8 cellular contexts compared by ENCODE assay signal in genomic region chr1:38973145-38973544, GRCh38. TPM values are rescaled to one million over a fixed set of nuclear protein-coding genes. Genes with fewer than 3 reads are reported as not detected.
A peak's percentile ranks its signal among the peaks of the same experiment; 100 is the strongest.
DNase-seq lines count a peak whose midpoint lies in the region; ATAC-seq, FAIRE-seq and TF ChIP-seq lines count a peak whose summit lies in the region.
"Not testable (repeated sequence)": the region's sequence is repeated elsewhere in the genome, so short reads cannot be mapped to it uniquely, and the experiment has no call there.
"Had no signal": no experiment of that assay in that cellular context is flagged by ENCODE, and none has a peak within 500 bp of the region (broad histone marks: within the 10 kb centered on the region; RNA-seq: fewer than 3 reads in every experiment).

No MANE protein-coding gene starts in this region.

- 0 out of 4 replicates have a peak overlapping the region, but pooled peaks of 1 of the 2 experiments have one; percentile 1 for H3K4me3 ChIP-seq in HCT116 (replicated peaks in 1 of 2; ENCODE audit: low read depth in 1 of 2, low read length in 2 of 2)
- not testable (repeated sequence) for H3K4me3 ChIP-seq in PC-9, K562, transverse colon

- WGBS in K562 (ENCODE audit: insufficient coverage, low coverage, missing lambda C conversion rate) = 12% methylated on average over 6 of the region's 6 CpGs
- 34 to 38% methylated on average over 3 to 6 of the region's 6 CpGs for WGBS in transverse colon (ENCODE audit: low coverage in 1 of 2), 2 donors

- not testable (repeated sequence) for FAIRE-seq in K562 (lab: Jason Lieb, UNC)

- H3F3A ChIP-seq in PC-9 (ENCODE audit: insufficient read depth, low read depth) = peaks cover 20% of the 10 kb centered on the region

- intact Hi-C loops in HCT116 (cut with micrococcal nuclease); PC-9 (cut with micrococcal nuclease; ENCODE audit: unreplicated experiment); K562 (cut with micrococcal nuclease); left colon (cut with DNase I, micrococcal nuclease); transverse colon (cut with DNase I; ENCODE audit: low total_unique reads): not testable (repeated sequence)

- not testable (repeated sequence) for H4K20me1 ChIP-seq in HCT116 (ENCODE audit: insufficient read depth); PC-9 (ENCODE audit: insufficient read depth); K562 (replicated peaks; ENCODE audit: control insufficient read depth, insufficient read depth, low read length)

- not testable (repeated sequence) for TF ChIP-seq EP300 in K562 (IDR thresholded peaks at IDR 0.05; ENCODE audit: low read length); transverse colon (IDR thresholded peaks at IDR 0.05; ENCODE audit: low read depth)

- not testable (repeated sequence) for H3K27me3 ChIP-seq in HCT116 (ENCODE audit: insufficient read depth, low read length); PC-9 (ENCODE audit: insufficient read depth, low read depth); K562 (ENCODE audit: control insufficient read depth in 2 of 2, insufficient read depth in 2 of 2, low read length in 2 of 2); transverse colon

- POLR2A ChIA-PET in HCT116 (lab: Charles Lee) = interaction anchor here (0.9 kb wide), 1 partner anchor 14 kb away, joined by 5 read pairs; no protein-coding TSS in a partner anchor
- POLR2A ChIA-PET in PC-9 (lab: Charles Lee; ENCODE audit: unreplicated experiment); K562 (lab: Yijun Ruan, JAX): not testable (repeated sequence)

- not testable (repeated sequence) for H3K9me3 ChIP-seq in HCT116 (ENCODE audit: control insufficient read depth in 1 of 2, insufficient read depth in 1 of 2, low read depth in 1 of 2, low read length in 2 of 2); PC-9 (ENCODE audit: insufficient read depth, low read depth); K562 (replicated peaks; ENCODE audit: control insufficient read depth, insufficient read depth, low read depth, low read length); transverse colon

- H3K9me2 ChIP-seq in HCT116 (ENCODE audit: insufficient read depth); PC-9 (ENCODE audit: insufficient read depth): not testable (repeated sequence)

- not testable (repeated sequence) for H3K79me2 ChIP-seq in HCT116 (ENCODE audit: insufficient read depth, low read length); PC-9 (ENCODE audit: low read depth); K562 (ENCODE audit: control insufficient read depth, insufficient read depth, low read length)

- not testable (repeated sequence) for DNase-seq in HCT116 (ENCODE audit: low read depth, low spot score); PC-9
- DNase-seq in NCI-H748 (lab: John Stamatoyannopoulos, UW; ENCODE audit: unreplicated experiment) = peak; percentile 1
- DNase-seq in K562 (ENCODE audit: extremely low read depth in 1 of 4, low spot score in 3 of 4) = peak in 2 of 4 experiments; percentile 30 to 58
- DNase-seq in left colon = peak; percentile 32 to 44
- DNase-seq in transverse colon = peak; percentile 26

- in situ Hi-C loops in K562 (cut with MboI); transverse colon (cut with MboI; ENCODE audit: low pct_ligation_motif_present in 1 of 4, low pct_unique_long_range_greater_than_20kb in 1 of 4, low sequenced_read_pairs in 3 of 4): not testable (repeated sequence)

- not testable (repeated sequence) for TF ChIP-seq POLR2A in HCT116 (IDR thresholded peaks at IDR 0.05; ENCODE audit: borderline replicate concordance, extremely low read depth, insufficient read depth, insufficient read length); K562 (conservative IDR thresholded peaks at IDR 0.05); transverse colon (IDR thresholded peaks at IDR 0.05)

- TF ChIP-seq RAD21 in HCT116 (IDR thresholded peaks at IDR 0.05; ENCODE audit: low read depth); K562 (CRISPR knock-in tag; conservative IDR thresholded peaks at IDR 0.05 in 1 of 2, IDR thresholded peaks at IDR 0.05 in 1 of 2): not testable (repeated sequence)

- H3K4me2 ChIP-seq in HCT116 (ENCODE audit: low read length) (peak overlapping the region; percentile 54), PC-9 (peak overlapping the region; percentile 11)
- not testable (repeated sequence) for H3K4me2 ChIP-seq in K562 (ENCODE audit: insufficient read depth, low read length)

- ATAC-seq in HCT116 (peak; percentile 92), K562 (peak; percentile 85), left colon (peak; percentile 58)

- RAD21 ChIA-PET in HCT116 (lab: Charles Lee; ENCODE audit: low non-redundant PET in 1 of 2, low total read pairs in 2 of 2, uncharacterized antibody in 2 of 2, unreplicated experiment in 2 of 2) = not testable (repeated sequence)

- CTCF ChIA-PET in HCT116 (lab: Charles Lee); PC-9 (lab: Charles Lee); K562 (lab: Yijun Ruan, JAX; ENCODE audit: low intra/inter-chr PET ratio): not testable (repeated sequence)

- H3K9me1 ChIP-seq in K562 (ENCODE audit: control insufficient read depth, insufficient read depth, low read length) = not testable (repeated sequence)

- not testable (repeated sequence) for BruUV-seq in HCT116 (replicated peaks; lab: Mats Ljungman, UMichigan); PC-9 (replicated peaks; lab: Mats Ljungman, UMichigan); K562 (replicated peaks; lab: Mats Ljungman, UMichigan)

- H3K4me1 ChIP-seq in HCT116 (ENCODE audit: control insufficient read depth in 1 of 2, insufficient read depth in 2 of 2, low read length in 2 of 2) (peaks cover 3 to 13% of the 10 kb centered on the region in 2 experiments; a peak in 3 of 4 replicates), PC-9 (replicated peaks; ENCODE audit: insufficient read depth) (peaks cover 15% of the 10 kb centered on the region), K562 (replicated peaks in 1 of 2; ENCODE audit: control insufficient read depth in 2 of 2, insufficient read depth in 2 of 2, low read length in 2 of 2) (peaks cover 9 to 14% of the 10 kb centered on the region in 2 experiments; a peak in 4 of 5 replicates), transverse colon (peaks cover 0 to 12% (median 4%) of the 10 kb centered on the region in 4 donors)

- not testable (repeated sequence) for H3K27ac ChIP-seq in HCT116 (ENCODE audit: low read depth, low read length); PC-9; K562 (ENCODE audit: extremely low read depth, low read depth, low read length); transverse colon

- not testable (repeated sequence) for H2AFZ ChIP-seq in HCT116 (ENCODE audit: low read depth, low read length, poor library complexity, severe bottlenecking); PC-9
- H2AFZ ChIP-seq in K562 (ENCODE audit: low read depth, low read length) = 0 out of 2 replicates have a peak overlapping the region, but pooled peaks have one; percentile 28

- TF ChIP-seq CTCF in HCT116 (IDR thresholded peaks at IDR 0.05 in 2 of 3, conservative IDR thresholded peaks at IDR 0.05 in 1 of 3; ENCODE audit: borderline replicate concordance in 1 of 3, insufficient read depth in 1 of 3, low read depth in 2 of 3, low read length in 2 of 3); PC-9 (conservative IDR thresholded peaks at IDR 0.05); K562 (IDR thresholded peaks at IDR 0.05 in 2 of 3, conservative IDR thresholded peaks at IDR 0.05 in 1 of 3; ENCODE audit: insufficient read depth in 2 of 3, low read depth in 1 of 3, low read length in 3 of 3); transverse colon (IDR thresholded peaks at IDR 0.05): not testable (repeated sequence)

- not testable (repeated sequence) for H3K9ac ChIP-seq in HCT116 (ENCODE audit: low read length)
- H3K9ac ChIP-seq in K562 (ENCODE audit: insufficient read depth in 1 of 2, low read depth in 2 of 2, low read length in 2 of 2) = peak overlapping the region in 1 of 2 experiments; percentile 52; a peak in 1 of 4 replicates

- H3K36me3 ChIP-seq in HCT116 (ENCODE audit: control insufficient read depth in 1 of 2, insufficient read depth in 2 of 2, low read length in 2 of 2); PC-9 (ENCODE audit: low read depth); K562 (ENCODE audit: control insufficient read depth, insufficient read depth, low read length); transverse colon: not testable (repeated sequence)

RNA-seq across cellular contexts. Expression of gene AKIRIN1, which starts 17.9 kb away (rescaled TPM):
- total RNA-seq in HCT116 (2021; ENCODE audit: unreplicated experiment) (60.0 TPM), PC-9 (2021) (76.9 and 80.0 TPM in 2 replicates), K562 (2014; rRNA removed) (68.9 and 72.4 TPM in 2 replicates), K562 (2014; rRNA removed; fragmentation: Illumina TruSeq; extraction: Trizol) (81.7 and 86.5 TPM in 2 replicates), K562 (2015; rRNA removed; fragmentation: Illumina TruSeq; extraction: Trizol) (76.2 and 83.4 TPM in 2 replicates), K562 (2021) (86.0 and 87.8 TPM in 2 replicates), left colon (10 to 100 TPM; 51.1 to 59.0 TPM), transverse colon (10 to 100 TPM; 38.5 to 70.7 (median 48.3) TPM)
- 22.2 and 29.2 TPM in 2 replicates for polyA plus RNA-seq in HCT116 (2012)
- 26.5 and 51.2 TPM in 2 replicates for total RNA-seq in K562 (2011; cell fraction: chromatin; rRNA removed; ENCODE audit: low replicate concordance)
- 19.3 and 20.1 TPM in 2 replicates for total RNA-seq in K562 (2011; cell fraction: nucleolus; rRNA removed)
- 46.7 and 64.7 TPM in 2 replicates for total RNA-seq in K562 (2011; cell fraction: nucleoplasm; rRNA removed)
- polyA plus RNA-seq in K562 (2011; rRNA removed) (95.0 and 139 TPM in 2 replicates), K562 (2014; fragmentation: Illumina TruSeq; extraction: Trizol) (91.4 and 103 TPM in 2 replicates), K562 (2014; fragmentation: Nextera tagmentation; extraction: Ambion mirVana) (10 to 100 TPM; 11.5 to 17.6 TPM), K562 (2014; rRNA removed) (85.1 and 87.2 TPM in 2 replicates)
- polyA plus RNA-seq in K562 (2011; cell fraction: cytosol; rRNA removed) = 53.8 and 59.9 TPM in 2 replicates
- polyA plus RNA-seq in K562 (2011; cell fraction: nucleus; rRNA removed) = 18.7 and 19.1 TPM in 2 replicates
- 69.5 and 81.6 TPM in 2 replicates for polyA plus RNA-seq in K562 (2012)
- 81.6 and 94.1 TPM in 2 replicates for polyA minus RNA-seq in K562 (2011; rRNA and poly(A)+ RNA removed)
- 33.5 and 47.6 TPM in 2 replicates for polyA minus RNA-seq in K562 (2011; cell fraction: cytosol; rRNA and poly(A)+ RNA removed)
- polyA minus RNA-seq in K562 (2011; cell fraction: nucleus; rRNA and poly(A)+ RNA removed) = 10.1 and 12.8 TPM in 2 replicates

RNA-seq across cellular contexts. Expression of gene RHBDL2, which starts 31.5 kb away (rescaled TPM):
- not detected for total RNA-seq in HCT116 (2021; ENCODE audit: unreplicated experiment)
- 0.05 TPM in 1 of 2 replicates, not detected in the other for polyA plus RNA-seq in HCT116 (2012)
- total RNA-seq in PC-9 (2021) = 31.6 and 36.9 TPM in 2 replicates
- total RNA-seq in K562 (2011; cell fraction: chromatin; rRNA removed; ENCODE audit: low replicate concordance) = not detected in 2 replicates
- not detected in 2 replicates for total RNA-seq in K562 (2011; cell fraction: nucleolus; rRNA removed)
- total RNA-seq in K562 (2011; cell fraction: nucleoplasm; rRNA removed) = not detected in 2 replicates
- total RNA-seq in K562 (2014; rRNA removed) = not detected in 2 replicates
- total RNA-seq in K562 (2014; rRNA removed; fragmentation: Illumina TruSeq; extraction: Trizol) = not detected in 2 replicates
- not detected in 2 replicates for total RNA-seq in K562 (2015; rRNA removed; fragmentation: Illumina TruSeq; extraction: Trizol)
- total RNA-seq in K562 (2021) = not detected in 2 replicates
- not detected in 2 replicates for polyA plus RNA-seq in K562 (2011; rRNA removed)
- not detected in 2 replicates for polyA plus RNA-seq in K562 (2011; cell fraction: cytosol; rRNA removed)
- not detected in 2 replicates for polyA plus RNA-seq in K562 (2011; cell fraction: nucleus; rRNA removed)
- polyA plus RNA-seq in K562 (2012) = 0.07 and 0.28 TPM in 2 replicates
- not detected in 2 replicates for polyA plus RNA-seq in K562 (2014; fragmentation: Illumina TruSeq; extraction: Trizol)
- not detected for polyA plus RNA-seq in K562 (2014; fragmentation: Nextera tagmentation; extraction: Ambion mirVana)
- not detected in 2 replicates for polyA plus RNA-seq in K562 (2014; rRNA removed)
- polyA minus RNA-seq in K562 (2011; rRNA and poly(A)+ RNA removed) = not detected in 2 replicates
- polyA minus RNA-seq in K562 (2011; cell fraction: cytosol; rRNA and poly(A)+ RNA removed) = not detected in 2 replicates
- not detected in 2 replicates for polyA minus RNA-seq in K562 (2011; cell fraction: nucleus; rRNA and poly(A)+ RNA removed)
- total RNA-seq in left colon = 10 to 100 TPM; 35.1 to 43.3 TPM
- 10 to 100 TPM in 3 of 4 donors, 1 to 10 TPM in 1; 3.7 to 22.5 (median 17.6) TPM for total RNA-seq in transverse colon
- total RNA-seq: A673; CD4-positive, alpha-beta memory T cell had no signal
- polyA plus RNA-seq: CD4-positive, alpha-beta memory T cell had no signal

RNA-seq across cellular contexts. Expression of gene NDUFS5, which starts 53.0 kb away (rescaled TPM):
- total RNA-seq in HCT116 (2021; ENCODE audit: unreplicated experiment) = 263 TPM
- polyA plus RNA-seq in HCT116 (2012) = 648 and 649 TPM in 2 replicates
- total RNA-seq in PC-9 (2021) = 498 and 524 TPM in 2 replicates
- total RNA-seq in K562 (2011; cell fraction: chromatin; rRNA removed; ENCODE audit: low replicate concordance) = 66.1 and 87.1 TPM in 2 replicates
- total RNA-seq in K562 (2011; cell fraction: nucleolus; rRNA removed) = 111 and 135 TPM in 2 replicates
- 140 and 150 TPM in 2 replicates for total RNA-seq in K562 (2011; cell fraction: nucleoplasm; rRNA removed)
- 1,178 and 1,281 TPM in 2 replicates for total RNA-seq in K562 (2014; rRNA removed)
- total RNA-seq in K562 (2014; rRNA removed; fragmentation: Illumina TruSeq; extraction: Trizol) = 1,116 and 1,227 TPM in 2 replicates
- total RNA-seq in K562 (2015; rRNA removed; fragmentation: Illumina TruSeq; extraction: Trizol) = 976 and 1,027 TPM in 2 replicates
- total RNA-seq in K562 (2021) = 499 and 523 TPM in 2 replicates
- 839 and 1,074 TPM in 2 replicates for polyA plus RNA-seq in K562 (2011; rRNA removed)
- polyA plus RNA-seq in K562 (2011; cell fraction: cytosol; rRNA removed) = 254 and 811 TPM in 2 replicates
- polyA plus RNA-seq in K562 (2011; cell fraction: nucleus; rRNA removed) = 160 and 368 TPM in 2 replicates
- polyA plus RNA-seq in K562 (2012) = 421 and 1,566 TPM in 2 replicates
- 1,614 and 1,625 TPM in 2 replicates for polyA plus RNA-seq in K562 (2014; fragmentation: Illumina TruSeq; extraction: Trizol)
- 1,000 to 10,000 TPM; 2,515 to 2,737 TPM for polyA plus RNA-seq in K562 (2014; fragmentation: Nextera tagmentation; extraction: Ambion mirVana)
- polyA plus RNA-seq in K562 (2014; rRNA removed) = 1,487 and 1,540 TPM in 2 replicates
- 775 and 778 TPM in 2 replicates for polyA minus RNA-seq in K562 (2011; rRNA and poly(A)+ RNA removed)
- polyA minus RNA-seq in K562 (2011; cell fraction: cytosol; rRNA and poly(A)+ RNA removed) = 126 and 154 TPM in 2 replicates
- 43.4 and 90.9 TPM in 2 replicates for polyA minus RNA-seq in K562 (2011; cell fraction: nucleus; rRNA and poly(A)+ RNA removed)
- 100 to 1,000 TPM; 171 to 193 TPM for total RNA-seq in left colon
- total RNA-seq in transverse colon = 100 to 1,000 TPM in 3 of 4 donors, 10 to 100 TPM in 1; 99.9 to 418 (median 312) TPM
